16 cellular contexts compared by ENCODE assay signal in the genomic region with DNA sequence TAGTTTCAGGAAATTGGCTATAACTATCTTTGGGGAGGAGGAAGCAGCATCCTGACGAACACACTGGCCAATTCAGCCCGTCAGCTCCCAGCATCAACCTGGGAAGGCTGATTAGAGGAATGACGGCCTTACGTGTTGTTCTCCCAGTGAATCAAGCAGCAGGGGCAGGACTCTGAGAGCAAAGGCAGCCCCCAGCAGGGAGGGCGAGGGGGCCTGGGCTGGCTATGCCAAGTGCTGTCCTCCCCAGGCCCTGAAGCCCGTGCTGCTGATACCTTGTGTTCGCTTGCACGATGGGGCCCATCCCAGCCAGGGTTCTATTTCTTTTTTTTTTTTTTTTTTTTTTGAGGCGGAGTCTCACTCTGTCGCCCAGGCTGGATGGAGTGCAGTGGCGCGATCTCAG.
DNase-seq lines count a peak whose midpoint lies in the region; ATAC-seq and TF ChIP-seq lines count a peak whose summit lies in the region.
"Had no signal": no experiment of that assay in that cellular context is flagged by ENCODE, and none has a peak within 500 bp of the region (broad histone marks: within the 10 kb centered on the region; RNA-seq: fewer than 3 reads in every experiment).

No MANE protein-coding gene starts in this region.

- no peaks in the 10 kb centered on the region for H3K9me3 ChIP-seq in endodermal cell (ENCODE audit: control insufficient read depth, low read length)
- H3K9me3 ChIP-seq in neural progenitor cell (ENCODE audit: low read depth) = no peaks in the 10 kb centered on the region
- H3K9me3 ChIP-seq in smooth muscle cell (replicated peaks; ENCODE audit: low read depth) = no peaks in the 10 kb centered on the region
- H3K9me3 ChIP-seq: BE2C, Caco-2 had no signal

- H3K27ac ChIP-seq in coronary artery (no peak overlapping the region), endodermal cell (ENCODE audit: low read depth, low read length) (no peak overlapping the region), neural progenitor cell (no peak overlapping the region), smooth muscle cell (ENCODE audit: low read depth) (no peak overlapping the region)
- H3K27ac ChIP-seq: GM23248 had no signal

- no peak for ATAC-seq in SK-N-SH treated with all-trans-retinoic acid at 6 μM for 48 hours
- ATAC-seq: HCT116 had no signal

- H3K79me2 ChIP-seq in neural progenitor cell (ENCODE audit: low read depth) = no peaks in the 10 kb centered on the region
- no peaks in the 10 kb centered on the region for H3K79me2 ChIP-seq in smooth muscle cell (ENCODE audit: low read depth)

- H3K27ac Mint-ChIP-seq in endodermal cell (no peak overlapping the region), neural progenitor cell (peak overlapping the region; percentile 25)
- H3K27ac Mint-ChIP-seq: CD4-positive, alpha-beta T cell; HFFc6 had no signal

- H3K36me3 ChIP-seq in endodermal cell (ENCODE audit: control insufficient read depth, insufficient read depth, low read length) (no peaks in the 10 kb centered on the region), neural progenitor cell (no peaks in the 10 kb centered on the region), smooth muscle cell (ENCODE audit: low read depth) (no peaks in the 10 kb centered on the region)
- H3K36me3 ChIP-seq: BE2C had no signal

- TF ChIP-seq CTCF in coronary artery (IDR thresholded peaks at IDR 0.05) (no peak), endodermal cell (conservative IDR thresholded peaks at IDR 0.05) (no peak), neural progenitor cell (IDR thresholded peaks at IDR 0.05) (no peak), smooth muscle cell (IDR thresholded peaks at IDR 0.05; ENCODE audit: borderline replicate concordance, insufficient read depth, poor library complexity, severe bottlenecking) (no peak)

- H3K4me1 ChIP-seq in endodermal cell (ENCODE audit: control insufficient read depth, insufficient read depth, low read length) (peaks cover 11% of the 10 kb centered on the region), neural progenitor cell (peaks cover 61% of the 10 kb centered on the region), smooth muscle cell (ENCODE audit: low read depth) (peaks cover 9% of the 10 kb centered on the region)
- H3K4me1 ChIP-seq: BE2C, Caco-2 had no signal

- H3K36me3 Mint-ChIP-seq in endodermal cell (ENCODE audit: low read depth) (no peaks in the 10 kb centered on the region), neural progenitor cell (no peaks in the 10 kb centered on the region)

- 93 to 94% methylated on average over 8 to 12 of the region's 12 CpGs for WGBS in endodermal cell (ENCODE audit: insufficient coverage in 1 of 2, insufficient read length in 1 of 2), 2 experiments
- 90% methylated on average over 12 of the region's 12 CpGs for WGBS in smooth muscle cell (ENCODE audit: low lambda C conversion rate)

- H3K27me3 ChIP-seq in endodermal cell (ENCODE audit: control insufficient read depth, insufficient read depth, low read length, poor library complexity, severe bottlenecking) = no peaks in the 10 kb centered on the region
- H3K27me3 ChIP-seq in neural progenitor cell = no peaks in the 10 kb centered on the region
- H3K27me3 ChIP-seq in smooth muscle cell (ENCODE audit: low read depth) = no peaks in the 10 kb centered on the region
- H3K27me3 ChIP-seq: BE2C had no signal

- H4K20me1 ChIP-seq in neural progenitor cell (ENCODE audit: low read depth) = no peaks in the 10 kb centered on the region
- no peaks in the 10 kb centered on the region for H4K20me1 ChIP-seq in smooth muscle cell (ENCODE audit: low read depth)

- H3K9ac ChIP-seq in endodermal cell (ENCODE audit: extremely low read depth, low read length, poor library complexity, severe bottlenecking) (no peak overlapping the region), neural progenitor cell (no peak overlapping the region), smooth muscle cell (ENCODE audit: low read depth) (no peak overlapping the region)
- H3K9ac ChIP-seq: GM23248 had no signal

- DNase-seq in coronary artery (ENCODE audit: low spot score) (peak; percentile 70), endodermal cell (peak; percentile 35), neural progenitor cell (ENCODE audit: low spot score) (no peak), smooth muscle cell (lab: John Stamatoyannopoulos, UW; ENCODE audit: unreplicated experiment) (no peak), NCI-H524 treated with DMSO at 0.1 percent for 48 hours (lab: John Stamatoyannopoulos, UW) (no peak), NCI-H2227 (lab: John Stamatoyannopoulos, UW; ENCODE audit: unreplicated experiment) (no peak)
- DNase-seq: ACHN; BE2C; C1 segment of cervical spinal cord; Caco-2; CD4-positive, alpha-beta T cell; GM23248; HFFc6; IMR-90 had no signal

- H3K27me3 Mint-ChIP-seq in endodermal cell (ENCODE audit: insufficient read depth) (no peaks in the 10 kb centered on the region), neural progenitor cell (ENCODE audit: insufficient read depth, low read depth) (peaks cover 11% of the 10 kb centered on the region)

- H3K4me2 ChIP-seq in neural progenitor cell = no peak overlapping the region
- no peak overlapping the region for H3K4me2 ChIP-seq in smooth muscle cell

- H3F3A ChIP-seq in neural progenitor cell (ENCODE audit: low read depth) (peaks cover 48% of the 10 kb centered on the region), smooth muscle cell (ENCODE audit: low read depth) (no peaks in the 10 kb centered on the region)

- H3K4me3 ChIP-seq in coronary artery (no peak overlapping the region), endodermal cell (ENCODE audit: low read length) (no peak overlapping the region), neural progenitor cell (no peak overlapping the region), smooth muscle cell (no peak overlapping the region)
- H3K4me3 ChIP-seq: GM23248 had no signal

- H3K4me1 Mint-ChIP-seq in endodermal cell (peaks cover 9% of the 10 kb centered on the region), neural progenitor cell (peaks cover 82% of the 10 kb centered on the region)

- H2AFZ ChIP-seq in neural progenitor cell (replicated peaks) = no peak overlapping the region
- no peak overlapping the region for H2AFZ ChIP-seq in smooth muscle cell (ENCODE audit: low read depth)
- H2AFZ ChIP-seq: GM23248 had no signal

- H3K4me3 Mint-ChIP-seq in endodermal cell (no peak overlapping the region), neural progenitor cell (no peak overlapping the region)
- H3K4me3 Mint-ChIP-seq: CD4-positive, alpha-beta T cell; HFFc6 had no signal

- no peaks in the 10 kb centered on the region for H3K9me3 Mint-ChIP-seq in endodermal cell
- H3K9me3 Mint-ChIP-seq in neural progenitor cell = no peaks in the 10 kb centered on the region
- H3K9me3 Mint-ChIP-seq: CD4-positive, alpha-beta T cell; HFFc6 had no signal

TF ChIP-seq in SK-N-SH treated with all-trans-retinoic acid at 6 μM for 48 hours, 23 proteins besides CTCF, POLR2A, EP300 and RAD21:
- TF ChIP-seq TOX (CRISPR knock-in tag; IDR thresholded peaks at IDR 0.05; ENCODE audit: borderline replicate concordance) (no peak), CSDC2 (CRISPR knock-in tag; IDR thresholded peaks at IDR 0.05) (no peak), BACH2 (CRISPR knock-in tag; IDR thresholded peaks at IDR 0.05; ENCODE audit: borderline replicate concordance) (no peak), ZFP3 (CRISPR knock-in tag; IDR thresholded peaks at IDR 0.05) (no peak), ZNF8 (CRISPR knock-in tag; IDR thresholded peaks at IDR 0.05) (no peak), SNAI2 (CRISPR knock-in tag; IDR thresholded peaks at IDR 0.05) (no peak), ZC3H10 (CRISPR knock-in tag; IDR thresholded peaks at IDR 0.05) (no peak), ISL1 (CRISPR knock-in tag; IDR thresholded peaks at IDR 0.05) (no peak), TCF4 (CRISPR knock-in tag; IDR thresholded peaks at IDR 0.05; ENCODE audit: borderline replicate concordance) (no peak)
- TF ChIP-seq, protein P1, sequence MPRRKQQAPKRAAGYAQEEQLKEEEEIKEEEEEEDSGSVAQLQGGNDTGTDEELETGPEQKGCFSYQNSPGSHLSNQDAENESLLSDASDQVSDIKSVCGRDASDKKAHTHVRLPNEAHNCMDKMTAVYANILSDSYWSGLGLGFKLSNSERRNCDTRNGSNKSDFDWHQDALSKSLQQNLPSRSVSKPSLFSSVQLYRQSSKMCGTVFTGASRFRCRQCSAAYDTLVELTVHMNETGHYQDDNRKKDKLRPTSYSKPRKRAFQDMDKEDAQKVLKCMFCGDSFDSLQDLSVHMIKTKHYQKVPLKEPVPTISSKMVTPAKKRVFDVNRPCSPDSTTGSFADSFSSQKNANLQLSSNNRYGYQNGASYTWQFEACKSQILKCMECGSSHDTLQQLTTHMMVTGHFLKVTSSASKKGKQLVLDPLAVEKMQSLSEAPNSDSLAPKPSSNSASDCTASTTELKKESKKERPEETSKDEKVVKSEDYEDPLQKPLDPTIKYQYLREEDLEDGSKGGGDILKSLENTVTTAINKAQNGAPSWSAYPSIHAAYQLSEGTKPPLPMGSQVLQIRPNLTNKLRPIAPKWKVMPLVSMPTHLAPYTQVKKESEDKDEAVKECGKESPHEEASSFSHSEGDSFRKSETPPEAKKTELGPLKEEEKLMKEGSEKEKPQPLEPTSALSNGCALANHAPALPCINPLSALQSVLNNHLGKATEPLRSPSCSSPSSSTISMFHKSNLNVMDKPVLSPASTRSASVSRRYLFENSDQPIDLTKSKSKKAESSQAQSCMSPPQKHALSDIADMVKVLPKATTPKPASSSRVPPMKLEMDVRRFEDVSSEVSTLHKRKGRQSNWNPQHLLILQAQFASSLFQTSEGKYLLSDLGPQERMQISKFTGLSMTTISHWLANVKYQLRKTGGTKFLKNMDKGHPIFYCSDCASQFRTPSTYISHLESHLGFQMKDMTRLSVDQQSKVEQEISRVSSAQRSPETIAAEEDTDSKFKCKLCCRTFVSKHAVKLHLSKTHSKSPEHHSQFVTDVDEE (CRISPR knock-in tag; IDR thresholded peaks at IDR 0.05) = no peak
- TF ChIP-seq, protein P2, sequence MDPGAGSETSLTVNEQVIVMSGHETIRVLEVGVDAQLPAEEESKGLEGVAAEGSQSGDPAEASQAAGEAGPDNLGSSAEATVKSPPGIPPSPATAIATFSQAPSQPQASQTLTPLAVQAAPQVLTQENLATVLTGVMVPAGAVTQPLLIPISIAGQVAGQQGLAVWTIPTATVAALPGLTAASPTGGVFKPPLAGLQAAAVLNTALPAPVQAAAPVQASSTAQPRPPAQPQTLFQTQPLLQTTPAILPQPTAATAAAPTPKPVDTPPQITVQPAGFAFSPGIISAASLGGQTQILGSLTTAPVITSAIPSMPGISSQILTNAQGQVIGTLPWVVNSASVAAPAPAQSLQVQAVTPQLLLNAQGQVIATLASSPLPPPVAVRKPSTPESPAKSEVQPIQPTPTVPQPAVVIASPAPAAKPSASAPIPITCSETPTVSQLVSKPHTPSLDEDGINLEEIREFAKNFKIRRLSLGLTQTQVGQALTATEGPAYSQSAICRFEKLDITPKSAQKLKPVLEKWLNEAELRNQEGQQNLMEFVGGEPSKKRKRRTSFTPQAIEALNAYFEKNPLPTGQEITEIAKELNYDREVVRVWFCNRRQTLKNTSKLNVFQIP (CRISPR knock-in tag; IDR thresholded peaks at IDR 0.05; ENCODE audit: borderline replicate concordance, low read depth) = no peak

Comparison
In these comparisons a context has a peak if more than half of its experiments do, and no peak if none do; other contexts are left out.
1. DNase-seq: peak in coronary artery (single experiment) and endodermal cell (single experiment); none in neural progenitor cell (single experiment), smooth muscle cell (single experiment), NCI-H524 treated with DMSO at 0.1 percent for 48 hours (single experiment) and NCI-H2227 (single experiment).